Comparison of ENCODE assay signal across 19 cellular contexts in the genomic region with DNA sequence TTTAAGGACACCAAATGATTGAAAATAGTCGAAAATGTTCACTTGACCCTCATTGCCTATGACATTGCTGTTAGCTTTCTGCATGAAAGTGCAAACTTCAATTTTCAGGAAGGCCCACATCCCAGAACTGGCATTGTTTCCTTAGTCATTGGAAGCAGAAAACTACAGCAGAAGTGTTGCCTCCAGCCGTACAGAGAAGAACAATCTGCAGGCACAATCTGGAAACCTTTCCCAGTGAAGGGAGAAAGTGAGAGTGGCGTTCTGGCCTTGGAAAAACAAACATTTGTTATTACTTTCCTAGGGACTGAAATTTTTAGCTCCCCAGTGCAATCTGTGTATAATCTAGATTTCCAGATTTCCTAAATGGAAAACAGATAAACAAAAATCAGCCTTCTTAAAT.
DNase-seq lines count a peak whose midpoint lies in the region; ATAC-seq and TF ChIP-seq lines count a peak whose summit lies in the region.
"Had no signal": no experiment of that assay in that cellular context is flagged by ENCODE, and none has a peak within 500 bp of the region (broad histone marks: within the 10 kb centered on the region; RNA-seq: fewer than 3 reads in every experiment).

No MANE protein-coding gene starts in this region.

- ATAC-seq in GM21737 (IDR thresholded peaks at IDR 0.05; ENCODE audit: unreplicated experiment) (no peak), GM19324 (IDR thresholded peaks at IDR 0.05; ENCODE audit: low FRiP score, unreplicated experiment) (no peak)
- ATAC-seq: CD8-positive, alpha-beta T cell; GM12878 had no signal

- H3K27me3 Mint-ChIP-seq in H9 (ENCODE audit: low read depth): peaks cover 8% of the 10 kb centered on the region
- H3K27me3 Mint-ChIP-seq: B cell; CD4-positive, CD25-positive, alpha-beta regulatory T cell had no signal

- H3K27ac ChIP-seq in H9 (ENCODE audit: insufficient read length, low read depth, low read length): no peak overlapping the region
- H3K27ac ChIP-seq: BLaER1, C4-2B had no signal

- no peaks in the 10 kb centered on the region for H3K4me1 ChIP-seq in H9 (ENCODE audit: insufficient read depth, low read length)
- H3K4me1 ChIP-seq: BLaER1, Caco-2 had no signal

- no peak overlapping the region for H2BK20ac ChIP-seq in H9 (ENCODE audit: low read depth, low read length, poor library complexity, severe bottlenecking)

- no peaks in the 10 kb centered on the region for H3K27me3 ChIP-seq in H9 (ENCODE audit: insufficient read depth, low read length)
- H3K27me3 ChIP-seq: BLaER1 had no signal

- no peak overlapping the region for H3K4me2 ChIP-seq in H9 (ENCODE audit: insufficient read depth, insufficient read length, low read length)
- H3K4me2 ChIP-seq: BLaER1 had no signal

- no peak overlapping the region for H2BK5ac ChIP-seq in H9 (ENCODE audit: insufficient read length, low read length)

- no peaks in the 10 kb centered on the region for H3K4me1 Mint-ChIP-seq in H9
- H3K4me1 Mint-ChIP-seq: B cell; CD4-positive, CD25-positive, alpha-beta regulatory T cell had no signal

- no peaks in the 10 kb centered on the region for H4K20me1 ChIP-seq in H9 (ENCODE audit: control insufficient read depth, insufficient read depth, insufficient read length)
- H4K20me1 ChIP-seq: BLaER1 had no signal

- no peak overlapping the region for H3K14ac ChIP-seq in H9 (ENCODE audit: insufficient read depth, low read length)

- no peak overlapping the region for H4K5ac ChIP-seq in H9 (ENCODE audit: insufficient read length, low read depth, low read length)

- no peak overlapping the region for H3K18ac ChIP-seq in H9 (ENCODE audit: insufficient read length, low read depth, low read length)

- no peak overlapping the region for H2BK120ac ChIP-seq in H9 (ENCODE audit: low read depth, low read length, poor library complexity, severe bottlenecking)

- no peak overlapping the region for H2BK15ac ChIP-seq in H9 (ENCODE audit: low read depth, low read length)

- H2AFZ ChIP-seq in H9 (ENCODE audit: low read length): no peak overlapping the region

- no peak overlapping the region for H4K8ac ChIP-seq in H9 (replicated peaks; ENCODE audit: insufficient read length, low read depth, low read length)

- H3K36me3 Mint-ChIP-seq in H9 (ENCODE audit: insufficient read depth in 1 of 3, low read depth in 3 of 3): no peaks in the 10 kb centered on the region
- H3K36me3 Mint-ChIP-seq: CD4-positive, CD25-positive, alpha-beta regulatory T cell; CD8-positive, alpha-beta T cell had no signal

- DNase-seq in cerebellar cortex (ENCODE audit: low spot score) (peak; percentile 69), globus pallidus (ENCODE audit: low spot score) (peak; percentile 10), pons (ENCODE audit: low spot score) (peak; percentile 31), erythroblast (lab: John Stamatoyannopoulos, UW) (no peak), H9 (no peak)
- DNase-seq: Caco-2; CD4-positive, CD25-positive, alpha-beta regulatory T cell; CD8-positive, alpha-beta T cell; DMS153; DND-41; GDM1; GOT3; HCEC 1CT had no signal

- TF ChIP-seq POLR2A in erythroblast (IDR thresholded peaks at IDR 0.05; ENCODE audit: low read length): no peak

- H4K91ac ChIP-seq in H9 (ENCODE audit: insufficient read length, low read depth, low read length): no peak overlapping the region

- WGBS in H9 (ENCODE audit: extremely low coverage, insufficient read length, low lambda C conversion rate): no CpG with 5 or more reads among the region's 3 CpGs

- no peak overlapping the region for H2BK12ac ChIP-seq in H9 (ENCODE audit: insufficient read length, low read depth, low read length)

- H3K4me3 Mint-ChIP-seq in H9: no peak overlapping the region
- H3K4me3 Mint-ChIP-seq: B cell; CD4-positive, CD25-positive, alpha-beta regulatory T cell; CD8-positive, alpha-beta T cell had no signal

- H3K79me1 ChIP-seq in H9 (ENCODE audit: insufficient read depth, low read depth, low read length, poor library complexity, severe bottlenecking): no peaks in the 10 kb centered on the region

- H3K9me3 Mint-ChIP-seq in H9: 0 out of 5 replicates have a peak, but pooled peaks cover 0 to 3% of the 10 kb centered on the region in 2 experiments

- no peak overlapping the region for H3T11ph ChIP-seq in H9 (ENCODE audit: low read length)

- no peak for TF ChIP-seq CTCF in H9 (conservative IDR thresholded peaks at IDR 0.05)

- H3K56ac ChIP-seq in H9 (ENCODE audit: insufficient read length, low read depth, low read length): no peak overlapping the region

- no peak overlapping the region for H2AK5ac ChIP-seq in H9 (ENCODE audit: insufficient read length, low read length)

- no peaks in the 10 kb centered on the region for H3K79me2 ChIP-seq in H9 (ENCODE audit: insufficient read depth, low read length)

- H3K27ac Mint-ChIP-seq in H9: no peak overlapping the region
- H3K27ac Mint-ChIP-seq: B cell; CD4-positive, CD25-positive, alpha-beta regulatory T cell; CD8-positive, alpha-beta T cell had no signal

- no peaks in the 10 kb centered on the region for H3K23me2 ChIP-seq in H9 (ENCODE audit: insufficient read length, low read depth, low read length, poor library complexity, severe bottlenecking)

- no peaks in the 10 kb centered on the region for H3K9me3 ChIP-seq in H9 (ENCODE audit: control insufficient read depth, low read depth, low read length)
- H3K9me3 ChIP-seq: BLaER1, Caco-2 had no signal

- no peak overlapping the region for H3K4ac ChIP-seq in H9 (ENCODE audit: low read depth, low read length)

- no peak overlapping the region for H3K23ac ChIP-seq in H9 (ENCODE audit: insufficient read length, low read depth, low read length)

- no peak overlapping the region for H3K9ac ChIP-seq in H9 (ENCODE audit: extremely low read depth, insufficient read length, low read length)
- H3K9ac ChIP-seq: BLaER1 had no signal

Comparison
In these comparisons a context has a peak if more than half of its experiments do, and no peak if none do; other contexts are left out.
1. DNase-seq: peak in cerebellar cortex (single experiment), globus pallidus (single experiment) and pons (single experiment); none in erythroblast (0 of 2) and H9 (single experiment).